9 cellular contexts compared by ENCODE assay signal in genomic region chr3:41893977-41894376, GRCh38.
A peak's percentile ranks its signal among the peaks of the same experiment; 100 is the strongest.
DNase-seq lines count a peak whose midpoint lies in the region; ATAC-seq and TF ChIP-seq lines count a peak whose summit lies in the region.
"Had no signal": no experiment of that assay in that cellular context is flagged by ENCODE, and none has a peak within 500 bp of the region (broad histone marks: within the 10 kb centered on the region; RNA-seq: fewer than 3 reads in every experiment).

No MANE protein-coding gene starts in this region.

- no peak overlapping the region for H3K4me3 Mint-ChIP-seq in CD8-positive, alpha-beta T cell
- H3K4me3 Mint-ChIP-seq in mesothelial cell of epicardium: no peak overlapping the region

- H3K9me3 ChIP-seq in CD8-positive, alpha-beta T cell (ENCODE audit: low read length): no peaks in the 10 kb centered on the region
- H3K9me3 ChIP-seq in SJCRH30 (replicated peaks) (no peaks in the 10 kb centered on the region), smooth muscle cell (replicated peaks; ENCODE audit: low read depth) (no peaks in the 10 kb centered on the region)
- H3K9me3 ChIP-seq: SJSA1 had no signal

- POLR2A ChIA-PET in CD8-positive, alpha-beta T cell (lab: Charles Lee): no interaction called here

- no peak overlapping the region for H3K4me3 ChIP-seq in CD8-positive, alpha-beta T cell (ENCODE audit: low read depth, low read length)
- H3K4me3 ChIP-seq in H7 (ENCODE audit: insufficient read depth, low read depth, low read length) (no peak overlapping the region), SJCRH30 (no peak overlapping the region), smooth muscle cell (no peak overlapping the region)
- H3K4me3 ChIP-seq: SJSA1 had no signal

- H3K4me1 ChIP-seq in CD8-positive, alpha-beta T cell (ENCODE audit: insufficient read depth, low read length): no peaks in the 10 kb centered on the region
- H3K4me1 ChIP-seq in SJCRH30: no peaks in the 10 kb centered on the region
- no peaks in the 10 kb centered on the region for H3K4me1 ChIP-seq in foreskin keratinocyte
- peaks cover 3% of the 10 kb centered on the region for H3K4me1 ChIP-seq in smooth muscle cell (ENCODE audit: low read depth)
- H3K4me1 ChIP-seq: SJSA1 had no signal

- intact Hi-C loops in CD8-positive, alpha-beta T cell (cut with DNase I, micrococcal nuclease): loop anchor here (1.0 to 5.0 kb wide), 4 partner anchors 205 to 653 kb away; no protein-coding TSS in a partner anchor

- CTCF ChIA-PET in CD8-positive, alpha-beta T cell (lab: Charles Lee): interaction anchor here (0.8 to 8.7 kb wide), 4 partner anchors 11 to 210 kb away, joined by 3 to 104 read pairs (median 4); no protein-coding TSS in a partner anchor

- H3K27ac Mint-ChIP-seq in CD8-positive, alpha-beta T cell: no peak overlapping the region
- H3K27ac Mint-ChIP-seq in mesothelial cell of epicardium: no peak overlapping the region

- TF ChIP-seq CTCF in CD8-positive, alpha-beta T cell (IDR thresholded peaks at IDR 0.05): peak; percentile 52
- TF ChIP-seq CTCF in foreskin keratinocyte (conservative IDR thresholded peaks at IDR 0.05) (peak; percentile 74), smooth muscle cell (IDR thresholded peaks at IDR 0.05; ENCODE audit: borderline replicate concordance, insufficient read depth, poor library complexity, severe bottlenecking) (peak; percentile 62), mesothelial cell of epicardium (IDR thresholded peaks at IDR 0.05; ENCODE audit: unreplicated experiment) (no peak)

- H3K36me3 ChIP-seq in CD8-positive, alpha-beta T cell (ENCODE audit: insufficient read depth, low read length): no peaks in the 10 kb centered on the region
- H3K36me3 ChIP-seq in H7 (replicated peaks; ENCODE audit: control insufficient read depth, insufficient read depth, low read length): no peaks in the 10 kb centered on the region; the same call in 1 of the 2 replicates
- H3K36me3 ChIP-seq in SJCRH30: no peaks in the 10 kb centered on the region
- H3K36me3 ChIP-seq in smooth muscle cell (ENCODE audit: low read depth): peaks cover 5% of the 10 kb centered on the region
- H3K36me3 ChIP-seq: SJSA1 had no signal

- no peak for ATAC-seq in CD8-positive, alpha-beta T cell
- ATAC-seq in foreskin keratinocyte: peak; percentile 49
- ATAC-seq in GM21515 (IDR thresholded peaks at IDR 0.05; ENCODE audit: unreplicated experiment): no peak

- H3K36me3 Mint-ChIP-seq in CD8-positive, alpha-beta T cell: peaks cover 42% of the 10 kb centered on the region
- peaks cover 9% of the 10 kb centered on the region for H3K36me3 Mint-ChIP-seq in mesothelial cell of epicardium

- 76% methylated on average over 1 of the region's 1 CpG for WGBS in smooth muscle cell (ENCODE audit: low lambda C conversion rate)

- H3K4me1 Mint-ChIP-seq in CD8-positive, alpha-beta T cell (ENCODE audit: low read depth): no peaks in the 10 kb centered on the region
- peaks cover 2% of the 10 kb centered on the region for H3K4me1 Mint-ChIP-seq in mesothelial cell of epicardium

- H3K27ac ChIP-seq in CD8-positive, alpha-beta T cell (ENCODE audit: low read depth, low read length): no peak overlapping the region
- H3K27ac ChIP-seq in SJCRH30 (no peak overlapping the region), foreskin keratinocyte (no peak overlapping the region), smooth muscle cell (ENCODE audit: low read depth) (no peak overlapping the region)
- H3K27ac ChIP-seq: SJSA1 had no signal

- H3K4me2 ChIP-seq in smooth muscle cell: no peak overlapping the region

- no peak overlapping the region for H3K9ac ChIP-seq in smooth muscle cell (ENCODE audit: low read depth)

- H2AFZ ChIP-seq in smooth muscle cell (ENCODE audit: low read depth): no peak overlapping the region

- no peaks in the 10 kb centered on the region for H3K27me3 Mint-ChIP-seq in CD8-positive, alpha-beta T cell (ENCODE audit: low read depth)
- H3K27me3 Mint-ChIP-seq in mesothelial cell of epicardium (ENCODE audit: low read depth): peaks cover 2% of the 10 kb centered on the region

- H3K27me3 ChIP-seq in CD8-positive, alpha-beta T cell (ENCODE audit: insufficient read depth, low read length): no peaks in the 10 kb centered on the region
- no peaks in the 10 kb centered on the region for H3K27me3 ChIP-seq in H7 (ENCODE audit: control insufficient read depth, insufficient read depth, low read length)
- no peaks in the 10 kb centered on the region for H3K27me3 ChIP-seq in SJCRH30
- no peaks in the 10 kb centered on the region for H3K27me3 ChIP-seq in foreskin keratinocyte
- no peaks in the 10 kb centered on the region for H3K27me3 ChIP-seq in smooth muscle cell (ENCODE audit: low read depth)
- H3K27me3 ChIP-seq: SJSA1 had no signal

- H3F3A ChIP-seq in smooth muscle cell (ENCODE audit: low read depth): no peaks in the 10 kb centered on the region

- no peaks in the 10 kb centered on the region for H4K20me1 ChIP-seq in smooth muscle cell (ENCODE audit: low read depth)

- no peaks in the 10 kb centered on the region for H3K79me2 ChIP-seq in smooth muscle cell (ENCODE audit: low read depth)

- no peak for DNase-seq in CD8-positive, alpha-beta T cell
- peak; percentile 16 for DNase-seq in H7
- DNase-seq in SJCRH30: peak; percentile 15 to 46
- DNase-seq in foreskin keratinocyte: peak in 1 of 2 donors; percentile 42
- DNase-seq in smooth muscle cell (lab: John Stamatoyannopoulos, UW; ENCODE audit: unreplicated experiment): no peak
- DNase-seq in mesothelial cell of epicardium (ENCODE audit: low spot score in 2 of 2, unreplicated experiment in 2 of 2): no peak
- no peak for DNase-seq in H4 (ENCODE audit: low spot score)

- peaks cover 11% of the 10 kb centered on the region for H3K9me3 Mint-ChIP-seq in CD8-positive, alpha-beta T cell
- H3K9me3 Mint-ChIP-seq in mesothelial cell of epicardium: peaks cover 12% of the 10 kb centered on the region

Comparison
In these comparisons a context has a peak if more than half of its experiments do, and no peak if none do; other contexts are left out.
1. DNase-seq: peak in H7 (single experiment) and SJCRH30 (2 of 2); none in CD8-positive, alpha-beta T cell (0 of 7), smooth muscle cell (single experiment), mesothelial cell of epicardium (0 of 2) and H4 (single experiment).